8 cellular contexts compared by ENCODE assay signal in the genomic region with DNA sequence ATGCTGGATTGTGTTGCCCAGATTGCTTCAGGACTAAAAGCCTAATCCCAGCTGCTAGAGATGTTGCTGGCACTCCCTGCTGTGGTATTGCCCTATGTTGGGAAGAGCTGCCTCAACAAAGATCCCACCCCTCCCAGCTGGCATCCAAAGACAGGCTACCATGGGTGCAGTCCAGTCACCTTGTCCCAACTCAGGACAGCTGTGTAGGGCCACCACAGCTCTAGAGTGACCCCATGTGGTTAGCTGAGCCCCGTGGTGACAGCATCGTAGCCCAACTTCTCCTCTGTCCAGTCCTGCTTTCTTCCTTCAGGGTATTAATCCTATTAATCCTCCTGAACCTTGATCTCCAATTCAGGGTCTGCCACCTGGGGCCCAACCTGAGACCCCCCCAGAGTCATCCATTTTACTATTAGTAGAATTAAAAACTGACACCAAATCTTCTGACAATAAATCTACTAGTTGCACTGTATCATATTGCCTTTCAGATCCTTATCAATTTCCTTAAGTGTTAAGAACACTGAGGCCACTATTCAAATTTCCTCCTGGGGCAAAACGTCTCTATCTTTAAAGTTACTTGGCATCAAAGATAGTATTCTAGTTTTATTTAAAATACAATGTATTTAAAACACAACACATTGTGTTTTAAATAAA.
DNase-seq lines count a peak whose midpoint lies in the region; ATAC-seq and TF ChIP-seq lines count a peak whose summit lies in the region.

No MANE protein-coding gene starts in this region.

- TF ChIP-seq CTCF in DND-41 (IDR thresholded peaks at IDR 0.05; ENCODE audit: borderline replicate concordance, extremely low read depth, low read length, poor library complexity, severe bottlenecking) (peak; percentile 26), astrocyte of the cerebellum (IDR thresholded peaks at IDR 0.05; ENCODE audit: low read depth, low read length, missing control alignments) (peak; percentile 49)
- no peak for TF ChIP-seq CTCF in CD4-positive, alpha-beta T cell (IDR thresholded peaks at IDR 0.05)

- WGBS in mesendoderm (ENCODE audit: extremely low coverage, insufficient coverage, low lambda C conversion rate) = no CpG with 5 or more reads among the region's 3 CpGs

- H3K18ac ChIP-seq in mesendoderm (ENCODE audit: low read length) = no peak overlapping the region

- CTCF ChIA-PET in CD4-positive, alpha-beta T cell (lab: Charles Lee) = no interaction called here

- no peak overlapping the region for H3K4me2 ChIP-seq in DND-41 (ENCODE audit: insufficient read depth, low read length)
- no peak overlapping the region for H3K4me2 ChIP-seq in mesendoderm (ENCODE audit: low read length)

- H3K56ac ChIP-seq in mesendoderm (ENCODE audit: low read length) = no peak overlapping the region

- H3K4me3 ChIP-seq in DND-41 (ENCODE audit: low read depth in 1 of 2, low read length in 2 of 2) (no peak overlapping the region), astrocyte of the cerebellum (ENCODE audit: low read depth, low read length) (no peak overlapping the region), mesendoderm (ENCODE audit: low read length) (no peak overlapping the region)

- peaks cover 2% of the 10 kb centered on the region for H3K9me3 Mint-ChIP-seq in CD4-positive, alpha-beta T cell
- peaks cover 0 to 4% of the 10 kb centered on the region in 2 donors for H3K9me3 Mint-ChIP-seq in activated naive CD4-positive, alpha-beta T cell treated with anti-CD3 and anti-CD28 coated beads, Interleukin-2, amount 50 U/mL, for 72 hours

- no peak overlapping the region for H2AFZ ChIP-seq in DND-41 (ENCODE audit: low read depth, low read length)

- H3K36me3 Mint-ChIP-seq in CD4-positive, alpha-beta T cell (ENCODE audit: low read depth) = no peaks in the 10 kb centered on the region
- no peaks in the 10 kb centered on the region for H3K36me3 Mint-ChIP-seq in activated naive CD4-positive, alpha-beta T cell treated with anti-CD3 and anti-CD28 coated beads, Interleukin-2, amount 50 U/mL, for 72 hours

- no peak overlapping the region for H2BK5ac ChIP-seq in mesendoderm (ENCODE audit: low read length)

- H3K27me3 Mint-ChIP-seq in CD4-positive, alpha-beta T cell = no peaks in the 10 kb centered on the region

- H3K4me3 Mint-ChIP-seq in CD4-positive, alpha-beta T cell = no peak overlapping the region

- H3K27ac ChIP-seq in DND-41 (ENCODE audit: low read length) (no peak overlapping the region), mesendoderm (ENCODE audit: low read depth, low read length) (no peak overlapping the region)
- H3K27ac ChIP-seq in CD4-positive, alpha-beta T cell (ENCODE audit: low read depth, low read length) = no peak overlapping the region

- H3K4me1 ChIP-seq in DND-41 (ENCODE audit: insufficient read depth, low read length) = no peaks in the 10 kb centered on the region
- H3K4me1 ChIP-seq in mesendoderm (ENCODE audit: control insufficient read depth, low read depth, low read length) = no peaks in the 10 kb centered on the region

- H4K8ac ChIP-seq in mesendoderm (ENCODE audit: low read depth, low read length) = no peak overlapping the region

- no peak overlapping the region for H2BK120ac ChIP-seq in mesendoderm (ENCODE audit: low read depth, low read length)

- no peak overlapping the region for H3K23ac ChIP-seq in mesendoderm (ENCODE audit: low read length)

- in situ Hi-C loops in astrocyte of the cerebellum (cut with HindIII; ENCODE audit: low sequenced_read_pairs) = no loop called here

- H2AK5ac ChIP-seq in mesendoderm (ENCODE audit: low read length) = no peak overlapping the region

- no peaks in the 10 kb centered on the region for H3K4me1 Mint-ChIP-seq in CD4-positive, alpha-beta T cell (ENCODE audit: low read depth)

- H3K79me2 ChIP-seq in DND-41 (ENCODE audit: insufficient read depth, low read length) (no peaks in the 10 kb centered on the region), mesendoderm (ENCODE audit: control insufficient read depth, insufficient read depth, low read length) (no peaks in the 10 kb centered on the region)

- H3K4ac ChIP-seq in mesendoderm (ENCODE audit: low read depth, low read length) = no peak overlapping the region

- ATAC-seq in DND-41 (ENCODE audit: insufficient read depth, low read depth) = no peak
- no peak for ATAC-seq in CD4-positive, alpha-beta T cell (ENCODE audit: poor library complexity)
- ATAC-seq in activated naive CD4-positive, alpha-beta T cell treated with anti-CD3 and anti-CD28 coated beads, Interleukin-2, amount 50 U/mL, for 72 hours = no peak

- H3K9ac ChIP-seq in DND-41 (ENCODE audit: low read depth, low read length) = no peak overlapping the region
- no peak overlapping the region for H3K9ac ChIP-seq in mesendoderm (ENCODE audit: low read length)

- no peaks in the 10 kb centered on the region for H4K20me1 ChIP-seq in DND-41 (ENCODE audit: insufficient read depth, low read length)

- POLR2A ChIA-PET in CD4-positive, alpha-beta T cell (lab: Charles Lee) = no interaction called here

- no peak overlapping the region for H2BK15ac ChIP-seq in mesendoderm (replicated peaks; ENCODE audit: low read depth)

- H3K9me3 ChIP-seq in DND-41 (ENCODE audit: insufficient read depth, low read length, severe bottlenecking) = no peaks in the 10 kb centered on the region
- no peaks in the 10 kb centered on the region for H3K9me3 ChIP-seq in CD4-positive, alpha-beta T cell (ENCODE audit: control insufficient read depth, low read length)

- intact Hi-C loops in CD4-positive, alpha-beta T cell (cut with DNase I, micrococcal nuclease) = no loop called here

- no peak for DNase-seq in DND-41
- peak; percentile 51 for DNase-seq in HuH-7 (ENCODE audit: low spot score)
- DNase-seq in astrocyte of the cerebellum (ENCODE audit: low read depth) = no peak
- DNase-seq in mesendoderm = peak; percentile 52
- DNase-seq in CD4-positive, alpha-beta T cell = no peak
- DNase-seq in activated CD8-positive, alpha-beta memory T cell treated with anti-CD3 and anti-CD28 coated beads, Interleukin-2, amount 50 U/mL, for 4 hours = no peak
- no peak for DNase-seq in activated naive CD4-positive, alpha-beta T cell treated with anti-CD3 and anti-CD28 coated beads, Interleukin-2, amount 50 U/mL, for 72 hours (ENCODE audit: low spot score in 2 of 2)
- DNase-seq in glomerular visceral epithelial cell (ENCODE audit: extremely low spot score) = no peak

- no peaks in the 10 kb centered on the region for H3K27me3 ChIP-seq in DND-41 (ENCODE audit: insufficient read depth, low read length, poor library complexity)
- no peaks in the 10 kb centered on the region for H3K27me3 ChIP-seq in mesendoderm (ENCODE audit: insufficient read depth, low read length, poor library complexity)
- no peaks in the 10 kb centered on the region for H3K27me3 ChIP-seq in CD4-positive, alpha-beta T cell (ENCODE audit: control insufficient read depth, insufficient read depth, low read length)

- H3K79me1 ChIP-seq in mesendoderm (ENCODE audit: low read length) = no peaks in the 10 kb centered on the region

- H3K36me3 ChIP-seq in DND-41 (ENCODE audit: insufficient read depth, low read length) = no peaks in the 10 kb centered on the region
- H3K36me3 ChIP-seq in mesendoderm (ENCODE audit: control insufficient read depth, insufficient read depth, low read length) = no peaks in the 10 kb centered on the region

- no peak overlapping the region for H3K27ac Mint-ChIP-seq in CD4-positive, alpha-beta T cell
- no peak overlapping the region for H3K27ac Mint-ChIP-seq in activated naive CD4-positive, alpha-beta T cell treated with anti-CD3 and anti-CD28 coated beads, Interleukin-2, amount 50 U/mL, for 72 hours

- H4K5ac ChIP-seq in mesendoderm (ENCODE audit: low read length) = no peak overlapping the region

Comparison
In these comparisons a context has a peak if more than half of its experiments do, and no peak if none do; other contexts are left out.
1. DNase-seq: peak in HuH-7 (single experiment) and mesendoderm (single experiment); none in DND-41 (single experiment), astrocyte of the cerebellum (single experiment), CD4-positive, alpha-beta T cell (0 of 10), activated CD8-positive, alpha-beta memory T cell treated with anti-CD3 and anti-CD28 coated beads, Interleukin-2, amount 50 U/mL, for 4 hours (single experiment), activated naive CD4-positive, alpha-beta T cell treated with anti-CD3 and anti-CD28 coated beads, Interleukin-2, amount 50 U/mL, for 72 hours (0 of 2) and glomerular visceral epithelial cell (single experiment).